ENCODE assay signal across 6 cellular contexts in genomic region chr7:149784251-149784608, GRCh38. TPM values are rescaled to one million over a fixed set of nuclear protein-coding genes. Genes with fewer than 3 reads are reported as not detected.
"Had no signal": no experiment of that assay in that cellular context is flagged by ENCODE, and none has a peak within 500 bp of the region (broad histone marks: within the 10 kb centered on the region; RNA-seq: fewer than 3 reads in every experiment).

No MANE protein-coding gene starts in this region.

- H3K4me3 Mint-ChIP-seq: GM23338, IgD-negative memory B cell had no signal

- DNase-seq: KG1 had no signal

- H3K9me3 Mint-ChIP-seq: GM23338, IgD-negative memory B cell had no signal

- H3K4me3 ChIP-seq: GM23338, HAP-1 had no signal

- H3K4me2 ChIP-seq: GM23338 had no signal

- H3K27ac Mint-ChIP-seq: GM23338, IgD-negative memory B cell had no signal

- H3K4me1 ChIP-seq: HAP-1 had no signal

- FAIRE-seq: HTR-8/SVneo had no signal

- H3K9me3 ChIP-seq: HAP-1 had no signal

- ATAC-seq: HCT116 had no signal

- H3K36me3 Mint-ChIP-seq: IgD-negative memory B cell had no signal

- H2AFZ ChIP-seq: GM23338 had no signal

- H3K36me3 ChIP-seq: HAP-1 had no signal

RNA-seq across cellular contexts. Expression of gene ZNF467, which starts 10.8 kb away (rescaled TPM):
- polyA plus RNA-seq: IgD-negative memory B cell had no signal
